In the genomic region with DNA sequence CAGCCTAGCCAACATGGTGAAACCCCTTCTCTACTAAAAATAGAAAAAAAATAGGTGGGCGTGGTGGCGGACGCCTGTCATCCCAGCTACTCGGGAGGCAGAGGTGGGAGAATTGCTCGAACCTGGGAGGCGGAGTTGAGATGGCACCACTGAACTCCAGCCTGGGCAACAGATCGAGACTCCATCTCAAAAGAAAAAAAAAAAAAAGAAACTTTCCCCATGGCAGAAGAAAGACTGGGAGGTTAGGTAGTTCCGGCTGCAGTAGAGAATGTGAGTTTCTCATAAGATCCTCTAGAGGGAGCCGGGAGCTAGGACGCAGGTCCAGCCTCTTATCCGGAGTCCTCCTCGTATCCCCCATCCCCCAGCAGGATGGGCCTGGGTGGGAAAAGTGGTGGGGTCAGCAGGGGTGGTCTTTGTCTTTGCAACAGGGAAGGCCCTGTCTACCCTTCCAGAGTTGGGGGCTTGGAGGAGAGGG, we compare ENCODE assay signal across 3 cellular contexts.
A peak's percentile ranks its signal among the peaks of the same experiment; 100 is the strongest.
TF ChIP-seq lines count a peak whose summit lies in the region.

No MANE protein-coding gene starts in this region.

TF ChIP-seq in A549, 52 proteins besides CTCF, POLR2A, EP300 and RAD21:
- TF ChIP-seq RNF2 (IDR thresholded peaks at IDR 0.05; ENCODE audit: borderline replicate concordance, low read depth) (no peak), SMC3 (IDR thresholded peaks at IDR 0.05) (peak; percentile 60)

TF ChIP-seq in SK-N-SH treated with all-trans-retinoic acid at 6 μM for 48 hours, 23 proteins besides CTCF, POLR2A, EP300 and RAD21:
- TF ChIP-seq TOX (CRISPR knock-in tag; IDR thresholded peaks at IDR 0.05; ENCODE audit: borderline replicate concordance) = no peak
- no peak for TF ChIP-seq ZFP3 (CRISPR knock-in tag; IDR thresholded peaks at IDR 0.05)
- TF ChIP-seq PPARA (CRISPR knock-in tag; IDR thresholded peaks at IDR 0.05; ENCODE audit: borderline replicate concordance) = no peak
- no peak for TF ChIP-seq ZC3H10 (CRISPR knock-in tag; IDR thresholded peaks at IDR 0.05)
- TF ChIP-seq GLIS3 (CRISPR knock-in tag; IDR thresholded peaks at IDR 0.05) = no peak

TF ChIP-seq in H1, 55 proteins besides CTCF, POLR2A, EP300 and RAD21:
- TF ChIP-seq CHD2 (IDR thresholded peaks at IDR 0.05; ENCODE audit: low read length) (no peak), JUND (IDR thresholded peaks at IDR 0.05; ENCODE audit: low read length) (no peak), KDM4A (IDR thresholded peaks at IDR 0.05; ENCODE audit: low read depth, low read length, severe bottlenecking) (no peak), CEBPB (IDR thresholded peaks at IDR 0.05; ENCODE audit: low read depth, low read length) (no peak), MAX (IDR thresholded peaks at IDR 0.05) (no peak), MAFK (IDR thresholded peaks at IDR 0.05; ENCODE audit: low read depth, low read length) (no peak), CBX8 (IDR thresholded peaks at IDR 0.05; ENCODE audit: borderline replicate concordance, low read depth, low read length) (no peak), TAF1 (IDR thresholded peaks at IDR 0.05; ENCODE audit: low read depth, low read length) (no peak), KDM1A (IDR thresholded peaks at IDR 0.05; ENCODE audit: borderline replicate concordance, low read length) (no peak), SIN3A (conservative IDR thresholded peaks at IDR 0.05 in 1 of 2, IDR thresholded peaks at IDR 0.05 in 1 of 2; ENCODE audit: low read depth in 1 of 2, low read length in 2 of 2) (no peak), RFX5 (IDR thresholded peaks at IDR 0.05; ENCODE audit: borderline replicate concordance, low read depth, low read length) (no peak), KDM5A (IDR thresholded peaks at IDR 0.05; ENCODE audit: low read length) (no peak), GTF2F1 (IDR thresholded peaks at IDR 0.05; ENCODE audit: borderline replicate concordance, low read depth, low read length) (no peak), HDAC6 (IDR thresholded peaks at IDR 0.05; ENCODE audit: low read depth, low read length) (no peak), SIRT6 (IDR thresholded peaks at IDR 0.05; ENCODE audit: low read length) (no peak), TEAD4 (IDR thresholded peaks at IDR 0.05; ENCODE audit: low read depth, low read length) (no peak), BRCA1 (IDR thresholded peaks at IDR 0.05; ENCODE audit: low read depth, low read length) (no peak)
